17 cellular contexts compared by ENCODE assay signal in genomic region chr2:232776435-232776834, GRCh38. TPM values are rescaled to one million over a fixed set of nuclear protein-coding genes. Genes with fewer than 3 reads are reported as not detected.
DNase-seq lines count a peak whose midpoint lies in the region; ATAC-seq and TF ChIP-seq lines count a peak whose summit lies in the region.
"Had no signal": no experiment of that assay in that cellular context is flagged by ENCODE, and none has a peak within 500 bp of the region (broad histone marks: within the 10 kb centered on the region; RNA-seq: fewer than 3 reads in every experiment).

Gene KCNJ13, minus strand, starts transcription at chr2:232776565. Its CDS starts 5,203 bp downstream, at chr2:232771362.

- peaks cover 15% of the 10 kb centered on the region for H3K4me1 Mint-ChIP-seq in CD8-positive, alpha-beta T cell (ENCODE audit: low read depth)
- peaks cover 13% of the 10 kb centered on the region for H3K4me1 Mint-ChIP-seq in activated T-helper 17 cell treated with anti-CD3 and anti-CD28 coated beads, Interleukin-2, amount 50 U/mL, for 72 hours

- POLR2A ChIA-PET in CD8-positive, alpha-beta T cell (lab: Charles Lee): no interaction called here

- no peaks in the 10 kb centered on the region for H3K27me3 Mint-ChIP-seq in CD8-positive, alpha-beta T cell (ENCODE audit: low read depth)
- H3K27me3 Mint-ChIP-seq in activated T-helper 17 cell treated with anti-CD3 and anti-CD28 coated beads, Interleukin-2, amount 50 U/mL, for 72 hours: no peaks in the 10 kb centered on the region
- H3K27me3 Mint-ChIP-seq: activated CD4-positive, alpha-beta memory T cell treated with anti-CD3 and anti-CD28 coated beads, Interleukin-2, amount 10 ng/mL, durations not matched to agents 7 days and 5 days had no signal

- H3K4me1 ChIP-seq in CD8-positive, alpha-beta T cell (ENCODE audit: insufficient read depth, low read length): peaks cover 14% of the 10 kb centered on the region
- H3K4me1 ChIP-seq in mesendoderm (ENCODE audit: control insufficient read depth, low read depth, low read length): peaks cover 3% of the 10 kb centered on the region

- H3K18ac ChIP-seq in mesendoderm (ENCODE audit: low read length): no peak within 1 kb of the TSS

- H3K79me2 ChIP-seq in mesendoderm (ENCODE audit: control insufficient read depth, insufficient read depth, low read length): no peaks in the 10 kb centered on the region

- DNase-seq in CD8-positive, alpha-beta T cell: no peak
- peak; percentile 35 for DNase-seq in LNCaP clone FGC (ENCODE audit: low read depth)
- DNase-seq in choroid plexus epithelial cell (ENCODE audit: low read depth): peak; percentile 31
- DNase-seq in mesendoderm: peak; percentile 69
- no peak for DNase-seq in hepatic stellate cell (ENCODE audit: low spot score)
- no peak for DNase-seq in NCI-H748 (lab: John Stamatoyannopoulos, UW; ENCODE audit: unreplicated experiment)
- DNase-seq in WERI-Rb-1: no peak
- DNase-seq: activated CD4-positive, alpha-beta memory T cell treated with anti-CD3 and anti-CD28 coated beads, Interleukin-2, amount 10 ng/mL, durations not matched to agents 7 days and 5 days; adrenal gland; NCI-H2107; NK-92 treated with Interleukin-12 subunit alpha and Interleukin-12 subunit beta, amount 100 ng/mL, for 24 hours; stimulated activated CD4-positive, alpha-beta T cell treated with anti-CD3 and anti-CD28 coated beads, Interleukin-4, amount 100 ng/mL, for 24 hours; transverse colon had no signal

- H3K56ac ChIP-seq in mesendoderm (ENCODE audit: low read length): no peak within 1 kb of the TSS

- WGBS in mesendoderm (ENCODE audit: extremely low coverage, insufficient coverage, low lambda C conversion rate): no CpG with 5 or more reads among the region's 1 CpG

- no peak within 1 kb of the TSS for H2BK15ac ChIP-seq in mesendoderm (replicated peaks; ENCODE audit: low read depth)

- no peak within 1 kb of the TSS for H3K23ac ChIP-seq in mesendoderm (ENCODE audit: low read length)

- no peak within 1 kb of the TSS for H2AK5ac ChIP-seq in mesendoderm (ENCODE audit: low read length)

- no peak for ATAC-seq in CD8-positive, alpha-beta T cell
- ATAC-seq in activated T-helper 17 cell treated with anti-CD3 and anti-CD28 coated beads, Interleukin-2, amount 50 U/mL, for 72 hours (replicated peaks): no peak

- no peak within 1 kb of the TSS for H3K4me3 Mint-ChIP-seq in CD8-positive, alpha-beta T cell
- H3K4me3 Mint-ChIP-seq in activated T-helper 17 cell treated with anti-CD3 and anti-CD28 coated beads, Interleukin-2, amount 50 U/mL, for 72 hours: no peak within 1 kb of the TSS
- H3K4me3 Mint-ChIP-seq: activated CD4-positive, alpha-beta memory T cell treated with anti-CD3 and anti-CD28 coated beads, Interleukin-2, amount 10 ng/mL, durations not matched to agents 7 days and 5 days; activated T-helper 1 cell treated with anti-CD3 and anti-CD28 coated beads, Interleukin-12 subunit alpha, Interleukin-12 subunit beta, Interleukin-2, Interleukin-4 antibody, amounts not matched to agents 30 ng/mL and 10 ng/mL and 1 ng/mL, durations not matched to agents 14 hours and 24 hours and 36 hours; neural crest cell had no signal

- H3K27ac ChIP-seq in CD8-positive, alpha-beta T cell (ENCODE audit: low read depth, low read length): no peak within 1 kb of the TSS
- no peak within 1 kb of the TSS for H3K27ac ChIP-seq in mesendoderm (ENCODE audit: low read depth, low read length)
- no peak within 1 kb of the TSS for H3K27ac ChIP-seq in WERI-Rb-1
- H3K27ac ChIP-seq: transverse colon had no signal

- H3K9me3 Mint-ChIP-seq in CD8-positive, alpha-beta T cell: no peaks in the 10 kb centered on the region
- H3K9me3 Mint-ChIP-seq in activated T-helper 17 cell treated with anti-CD3 and anti-CD28 coated beads, Interleukin-2, amount 50 U/mL, for 72 hours: no peaks in the 10 kb centered on the region
- H3K9me3 Mint-ChIP-seq: activated CD4-positive, alpha-beta memory T cell treated with anti-CD3 and anti-CD28 coated beads, Interleukin-2, amount 10 ng/mL, durations not matched to agents 7 days and 5 days; activated T-helper 1 cell treated with anti-CD3 and anti-CD28 coated beads, Interleukin-12 subunit alpha, Interleukin-12 subunit beta, Interleukin-2, Interleukin-4 antibody, amounts not matched to agents 30 ng/mL and 10 ng/mL and 1 ng/mL, durations not matched to agents 14 hours and 24 hours and 36 hours; neural crest cell had no signal

- no peak within 1 kb of the TSS for H3K4ac ChIP-seq in mesendoderm (ENCODE audit: low read depth, low read length)

- no peaks in the 10 kb centered on the region for H3K27me3 ChIP-seq in CD8-positive, alpha-beta T cell (ENCODE audit: insufficient read depth, low read length)
- H3K27me3 ChIP-seq in mesendoderm (ENCODE audit: insufficient read depth, low read length, poor library complexity) (no peaks in the 10 kb centered on the region), WERI-Rb-1 (ENCODE audit: insufficient read depth, low read depth, severe bottlenecking) (no peaks in the 10 kb centered on the region)
- H3K27me3 ChIP-seq: adrenal gland, transverse colon had no signal

- H2BK5ac ChIP-seq in mesendoderm (ENCODE audit: low read length): no peak within 1 kb of the TSS

- no peak within 1 kb of the TSS for H3K4me3 ChIP-seq in CD8-positive, alpha-beta T cell (ENCODE audit: low read depth, low read length)
- H3K4me3 ChIP-seq in LNCaP clone FGC (ENCODE audit: low read depth, low read length) (no peak within 1 kb of the TSS), choroid plexus epithelial cell (ENCODE audit: low read depth, low read length) (no peak within 1 kb of the TSS), mesendoderm (ENCODE audit: low read length) (no peak within 1 kb of the TSS), WERI-Rb-1 (ENCODE audit: low read depth, low read length) (no peak within 1 kb of the TSS)
- H3K4me3 ChIP-seq: adrenal gland, transverse colon had no signal

- no peak within 1 kb of the TSS for H2BK120ac ChIP-seq in mesendoderm (ENCODE audit: low read depth, low read length)

- no peak for TF ChIP-seq CTCF in CD8-positive, alpha-beta T cell (IDR thresholded peaks at IDR 0.05)
- TF ChIP-seq CTCF in LNCaP clone FGC (IDR thresholded peaks at IDR 0.05; ENCODE audit: control insufficient read depth, extremely low read depth, insufficient read depth): no peak
- no peak for TF ChIP-seq CTCF in choroid plexus epithelial cell (conservative IDR thresholded peaks at IDR 0.05; ENCODE audit: low read depth, low read length)
- TF ChIP-seq CTCF in WERI-Rb-1 (IDR thresholded peaks at IDR 0.05; ENCODE audit: low read depth, low read length): no peak

- no peak within 1 kb of the TSS for H3K9ac ChIP-seq in mesendoderm (ENCODE audit: low read length)

- peak within 1 kb of the TSS; percentile 32 for H3K27ac Mint-ChIP-seq in CD8-positive, alpha-beta T cell
- no peak within 1 kb of the TSS for H3K27ac Mint-ChIP-seq in activated T-helper 17 cell treated with anti-CD3 and anti-CD28 coated beads, Interleukin-2, amount 50 U/mL, for 72 hours
- H3K27ac Mint-ChIP-seq: activated CD4-positive, alpha-beta memory T cell treated with anti-CD3 and anti-CD28 coated beads, Interleukin-2, amount 10 ng/mL, durations not matched to agents 7 days and 5 days; activated T-helper 1 cell treated with anti-CD3 and anti-CD28 coated beads, Interleukin-12 subunit alpha, Interleukin-12 subunit beta, Interleukin-2, Interleukin-4 antibody, amounts not matched to agents 30 ng/mL and 10 ng/mL and 1 ng/mL, durations not matched to agents 14 hours and 24 hours and 36 hours had no signal

- no peak within 1 kb of the TSS for H4K5ac ChIP-seq in mesendoderm (ENCODE audit: low read length)

- CTCF ChIA-PET in CD8-positive, alpha-beta T cell (lab: Charles Lee): no interaction called here

- H3K79me1 ChIP-seq in mesendoderm (ENCODE audit: low read length): no peaks in the 10 kb centered on the region

- no peaks in the 10 kb centered on the region for H3K9me3 ChIP-seq in CD8-positive, alpha-beta T cell (ENCODE audit: low read length)
- no peaks in the 10 kb centered on the region for H3K9me3 ChIP-seq in WERI-Rb-1 (ENCODE audit: severe bottlenecking)
- H3K9me3 ChIP-seq: adrenal gland, transverse colon had no signal

- no peak within 1 kb of the TSS for H4K8ac ChIP-seq in mesendoderm (ENCODE audit: low read depth, low read length)

- H3K36me3 ChIP-seq in CD8-positive, alpha-beta T cell (ENCODE audit: insufficient read depth, low read length): no peaks in the 10 kb centered on the region
- H3K36me3 ChIP-seq in mesendoderm (ENCODE audit: control insufficient read depth, insufficient read depth, low read length): no peaks in the 10 kb centered on the region
- no peaks in the 10 kb centered on the region; the same call in 1 of the 2 replicates for H3K36me3 ChIP-seq in WERI-Rb-1

- peaks cover 45% of the 10 kb centered on the region for H3K36me3 Mint-ChIP-seq in CD8-positive, alpha-beta T cell
- peaks cover 51% of the 10 kb centered on the region for H3K36me3 Mint-ChIP-seq in activated T-helper 17 cell treated with anti-CD3 and anti-CD28 coated beads, Interleukin-2, amount 50 U/mL, for 72 hours (ENCODE audit: low read depth)

- intact Hi-C loops in CD8-positive, alpha-beta T cell (cut with DNase I, micrococcal nuclease): no loop called here

- no peak within 1 kb of the TSS for H3K4me2 ChIP-seq in mesendoderm (ENCODE audit: low read length)

RNA-seq across cellular contexts. Expression of gene KCNJ13, which starts in this region (rescaled TPM):
- not detected for total RNA-seq in CD8-positive, alpha-beta T cell
- polyA plus RNA-seq in mesendoderm (2013, experiment 1 of 2): 0.01 TPM
- not detected for polyA plus RNA-seq in mesendoderm (2013, experiment 2 of 2)
- not detected for total RNA-seq in activated T-helper 17 cell treated with anti-CD3 and anti-CD28 coated beads, Interleukin-2, amount 50 U/mL, for 72 hours
- total RNA-seq: activated CD4-positive, alpha-beta memory T cell treated with anti-CD3 and anti-CD28 coated beads, Interleukin-2, amount 10 ng/mL, durations not matched to agents 7 days and 5 days; activated T-helper 1 cell treated with anti-CD3 and anti-CD28 coated beads, Interleukin-12 subunit alpha, Interleukin-12 subunit beta, Interleukin-2, Interleukin-4 antibody, amounts not matched to agents 30 ng/mL and 10 ng/mL and 1 ng/mL, durations not matched to agents 14 hours and 24 hours and 36 hours; adrenal gland; fibroblast of lung; neural crest cell; transverse colon had no signal
- polyA plus RNA-seq: adrenal gland, fibroblast of lung had no signal

Comparison
In these comparisons a context has a peak if more than half of its experiments do, and no peak if none do; other contexts are left out.
1. DNase-seq: peak in LNCaP clone FGC (single experiment), choroid plexus epithelial cell (single experiment) and mesendoderm (single experiment); none in CD8-positive, alpha-beta T cell (0 of 7), hepatic stellate cell (single experiment), NCI-H748 (single experiment) and WERI-Rb-1 (single experiment).